Comparison of ENCODE assay signal across 8 cellular contexts in the genomic region with DNA sequence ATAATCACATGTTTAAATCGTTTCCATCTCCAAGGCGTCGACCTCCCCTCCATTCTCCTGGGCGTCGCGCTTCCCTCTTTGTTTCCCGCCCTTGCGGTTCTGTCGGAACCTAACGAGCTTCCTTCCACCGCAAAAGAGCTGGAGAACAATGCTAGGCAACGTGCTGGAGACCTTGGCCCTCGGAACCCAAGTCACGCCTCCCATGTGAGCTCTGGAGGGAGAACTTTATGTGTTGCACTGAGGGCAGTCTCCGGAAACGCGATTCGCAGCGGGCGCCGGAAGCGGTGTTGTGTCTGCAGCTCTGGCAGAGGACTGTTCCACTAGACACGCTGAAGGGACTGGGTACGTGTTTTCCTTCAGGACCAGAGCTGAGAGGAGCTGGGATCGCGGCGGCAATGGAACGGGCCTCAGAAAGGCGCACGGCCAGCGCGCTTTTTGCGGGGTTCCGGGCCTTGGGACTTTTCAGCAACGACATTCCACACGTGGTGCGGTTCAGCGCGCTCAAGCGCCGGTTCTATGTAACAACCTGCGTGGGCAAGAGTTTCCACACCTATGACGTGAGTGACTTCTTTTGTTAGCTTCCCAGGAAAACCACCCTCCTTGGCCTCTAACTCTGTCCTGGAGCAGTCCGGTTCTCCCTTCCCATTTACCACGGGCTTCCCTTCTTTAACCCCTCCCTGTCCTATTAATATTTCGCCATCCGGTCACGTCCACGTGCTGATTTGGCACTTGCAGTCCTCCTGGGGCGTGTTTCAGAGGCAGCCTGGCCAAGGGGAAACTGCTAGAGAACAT. TPM values are rescaled to one million over a fixed set of nuclear protein-coding genes. Genes with fewer than 3 reads are reported as not detected.
A peak's percentile ranks its signal among the peaks of the same experiment; 100 is the strongest.
DNase-seq lines count a peak whose midpoint lies in the region; ATAC-seq and TF ChIP-seq lines count a peak whose summit lies in the region.

TSS of gene WDR36 (plus strand) at position 287 of the 792 bp plus-strand sequence. CDS start at position 396, 109 bp downstream.

- peak; percentile 92 for ATAC-seq in GM21360 (IDR thresholded peaks at IDR 0.05; ENCODE audit: unreplicated experiment)
- peak; percentile 99 for ATAC-seq in lung (ENCODE audit: insufficient read depth, low FRiP score)

- TF ChIP-seq CTCF in lung (IDR thresholded peaks at IDR 0.05; ENCODE audit: control extremely low read depth, extremely low read depth), result no peak

- H3K36me3 ChIP-seq in effector memory CD4-positive, alpha-beta T cell (ENCODE audit: control insufficient read depth, insufficient read depth, low read length), result peaks cover 8% of the 10 kb centered on the region
- peaks cover 0 to 2% of the 10 kb centered on the region in 2 donors for H3K36me3 ChIP-seq in lung (ENCODE audit: control insufficient read depth in 2 of 2, insufficient read depth in 2 of 2, low read length in 2 of 2)

- peak within 1 kb of the TSS; percentile 95 for H3K4me3 ChIP-seq in effector memory CD4-positive, alpha-beta T cell (ENCODE audit: insufficient read depth, low read depth, low read length, poor library complexity, severe bottlenecking)
- H3K4me3 ChIP-seq in lung, result peak within 1 kb of the TSS; percentile 93

- peak; percentile 79 for DNase-seq in COLO668 (lab: John Stamatoyannopoulos, UW; ENCODE audit: unreplicated experiment)
- peak; percentile 92 for DNase-seq in HT-29 (ENCODE audit: low spot score)
- DNase-seq in NK-92 treated with Interleukin-12 subunit alpha and Interleukin-12 subunit beta, amount 100 ng/mL, for 24 hours (lab: John Stamatoyannopoulos, UW), result peak; percentile 75
- DNase-seq in activated CD8-positive, alpha-beta memory T cell treated with anti-CD3 and anti-CD28 coated beads for 24 hours, result peak; percentile 98
- DNase-seq in effector memory CD4-positive, alpha-beta T cell, result peak; percentile 68 to 78 (median 77)
- peak; percentile 91 for DNase-seq in lung (ENCODE audit: low spot score)
- DNase-seq in stimulated activated CD4-positive, alpha-beta T cell treated with anti-CD3 and anti-CD28 coated beads, TNF-alpha, amount 100 ng/mL, for 24 hours (ENCODE audit: low read depth in 3 of 3), result peak; percentile 78 to 87 (median 86)

- 1% methylated on average over 50 of the region's 50 CpGs for WGBS in lung, 2 donors

- H3K4me1 ChIP-seq in effector memory CD4-positive, alpha-beta T cell (ENCODE audit: control insufficient read depth, insufficient read depth, low read length, poor library complexity, severe bottlenecking), result peaks cover 10% of the 10 kb centered on the region
- peaks cover 0 to 12% of the 10 kb centered on the region in 2 donors for H3K4me1 ChIP-seq in lung (ENCODE audit: control insufficient read depth in 2 of 2, insufficient read depth in 2 of 2, low read length in 2 of 2)

- peak within 1 kb of the TSS; percentile 85 for H3K27ac ChIP-seq in effector memory CD4-positive, alpha-beta T cell (ENCODE audit: insufficient read depth, low read length, poor library complexity, severe bottlenecking)
- H3K27ac ChIP-seq in lung (ENCODE audit: low read depth in 1 of 2, low read length in 1 of 2), result peak within 1 kb of the TSS; percentile 87 to 89

- no peaks in the 10 kb centered on the region for H3K9me3 ChIP-seq in effector memory CD4-positive, alpha-beta T cell (ENCODE audit: control insufficient read depth, low read length)
- no peaks in the 10 kb centered on the region for H3K9me3 ChIP-seq in lung (ENCODE audit: control insufficient read depth in 2 of 2, insufficient read depth in 1 of 2, low read length in 1 of 2)

- no peaks in the 10 kb centered on the region for H3K27me3 ChIP-seq in effector memory CD4-positive, alpha-beta T cell (replicated peaks; ENCODE audit: control insufficient read depth, insufficient read depth, low read length, poor library complexity, severe bottlenecking)
- H3K27me3 ChIP-seq in lung (ENCODE audit: control insufficient read depth, insufficient read depth), result no peaks in the 10 kb centered on the region

RNA-seq across cellular contexts. Expression of gene WDR36, which starts in this region (rescaled TPM):
- total RNA-seq in HT-29 (2014; rRNA removed; shearing (Covaris generic)), result 21.4 and 26.4 TPM in 2 replicates
- total RNA-seq in lung, result 10 to 100 TPM; 22.4 to 34.3 TPM
- 1 to 10 TPM; 7.8 to 8.5 TPM for polyA plus RNA-seq in lung

Comparison
In these comparisons a context has a peak if more than half of its experiments do, and no peak if none do; other contexts are left out.
1. Peak in every context shown above with its lines: DNase-seq, ATAC-seq, H3K4me3 ChIP-seq and H3K27ac ChIP-seq.